1 cellular context compared by ENCODE assay signal in genomic region chr2:111162718-111163331, GRCh38.
TF ChIP-seq lines count a peak whose summit lies in the region.

No MANE protein-coding gene starts in this region.

TF ChIP-seq in K562, 482 proteins besides CTCF, POLR2A, EP300 and RAD21 (continued from another document and continues in another):
- no peak for TF ChIP-seq TSHZ1 (CRISPR knock-in tag; IDR thresholded peaks at IDR 0.05)
- no peak for TF ChIP-seq OTX1 (CRISPR knock-in tag; IDR thresholded peaks at IDR 0.05)
- TF ChIP-seq KLF6 (CRISPR knock-in tag; IDR thresholded peaks at IDR 0.05; ENCODE audit: borderline replicate concordance): no peak
- TF ChIP-seq MTA3 (IDR thresholded peaks at IDR 0.05; ENCODE audit: borderline replicate concordance): no peak
- no peak for TF ChIP-seq ZNF717 (CRISPR knock-in tag; IDR thresholded peaks at IDR 0.05)
- no peak for TF ChIP-seq NFXL1 (CRISPR knock-in tag; IDR thresholded peaks at IDR 0.05)
- TF ChIP-seq GATA2 (CRISPR knock-in tag; IDR thresholded peaks at IDR 0.05): peak; percentile 71
- TF ChIP-seq, protein P1, sequence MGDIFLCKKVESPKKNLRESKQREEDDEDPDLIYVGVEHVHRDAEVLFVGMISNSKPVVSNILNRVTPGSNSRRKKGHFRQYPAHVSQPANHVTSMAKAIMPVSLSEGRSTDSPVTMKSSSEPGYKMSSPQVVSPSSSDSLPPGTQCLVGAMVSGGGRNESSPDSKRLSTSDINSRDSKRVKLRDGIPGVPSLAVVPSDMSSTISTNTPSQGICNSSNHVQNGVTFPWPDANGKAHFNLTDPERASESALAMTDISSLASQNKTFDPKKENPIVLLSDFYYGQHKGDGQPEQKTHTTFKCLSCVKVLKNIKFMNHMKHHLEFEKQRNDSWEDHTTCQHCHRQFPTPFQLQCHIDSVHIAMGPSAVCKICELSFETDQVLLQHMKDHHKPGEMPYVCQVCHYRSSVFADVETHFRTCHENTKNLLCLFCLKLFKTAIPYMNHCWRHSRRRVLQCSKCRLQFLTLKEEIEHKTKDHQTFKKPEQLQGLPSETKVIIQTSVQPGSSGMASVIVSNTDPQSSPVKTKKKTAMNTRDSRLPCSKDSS (IDR thresholded peaks at IDR 0.05; ENCODE audit: low read depth, partially characterized antibody): no peak
- TF ChIP-seq PRMT5 (CRISPR knock-in tag; IDR thresholded peaks at IDR 0.05): no peak
- no peak for TF ChIP-seq KAT2B (IDR thresholded peaks at IDR 0.05; ENCODE audit: low read depth, low read length)
- no peak for TF ChIP-seq ZBTB40 (IDR thresholded peaks at IDR 0.05)
- TF ChIP-seq ZBTB40 (CRISPR knock-in tag; IDR thresholded peaks at IDR 0.05): no peak
- TF ChIP-seq E2F1 (CRISPR knock-in tag; IDR thresholded peaks at IDR 0.05): no peak
- TF ChIP-seq ATF1 (CRISPR knock-in tag; IDR thresholded peaks at IDR 0.05): no peak
- TF ChIP-seq ATF1 (tag; IDR thresholded peaks at IDR 0.05): no peak
- peak; percentile 36; the same call in 1 of the 2 replicates for TF ChIP-seq BHLHE40 (IDR thresholded peaks at IDR 0.05; ENCODE audit: low read length)
- TF ChIP-seq FUS (optimal IDR thresholded peaks at IDR 0.05; ENCODE audit: low read depth, low read length): no peak
- TF ChIP-seq ZFP1 (CRISPR knock-in tag; IDR thresholded peaks at IDR 0.05): no peak
- TF ChIP-seq GATAD2B (IDR thresholded peaks at IDR 0.05; ENCODE audit: borderline replicate concordance): no peak
- TF ChIP-seq, protein P2, sequence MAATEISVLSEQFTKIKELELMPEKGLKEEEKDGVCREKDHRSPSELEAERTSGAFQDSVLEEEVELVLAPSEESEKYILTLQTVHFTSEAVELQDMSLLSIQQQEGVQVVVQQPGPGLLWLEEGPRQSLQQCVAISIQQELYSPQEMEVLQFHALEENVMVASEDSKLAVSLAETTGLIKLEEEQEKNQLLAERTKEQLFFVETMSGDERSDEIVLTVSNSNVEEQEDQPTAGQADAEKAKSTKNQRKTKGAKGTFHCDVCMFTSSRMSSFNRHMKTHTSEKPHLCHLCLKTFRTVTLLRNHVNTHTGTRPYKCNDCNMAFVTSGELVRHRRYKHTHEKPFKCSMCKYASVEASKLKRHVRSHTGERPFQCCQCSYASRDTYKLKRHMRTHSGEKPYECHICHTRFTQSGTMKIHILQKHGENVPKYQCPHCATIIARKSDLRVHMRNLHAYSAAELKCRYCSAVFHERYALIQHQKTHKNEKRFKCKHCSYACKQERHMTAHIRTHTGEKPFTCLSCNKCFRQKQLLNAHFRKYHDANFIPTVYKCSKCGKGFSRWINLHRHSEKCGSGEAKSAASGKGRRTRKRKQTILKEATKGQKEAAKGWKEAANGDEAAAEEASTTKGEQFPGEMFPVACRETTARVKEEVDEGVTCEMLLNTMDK (IDR thresholded peaks at IDR 0.05; ENCODE audit: borderline replicate concordance, insufficient read depth, low read depth, low read length, poor library complexity, severe bottlenecking): no peak
- no peak for TF ChIP-seq RB1 (IDR thresholded peaks at IDR 0.05; ENCODE audit: low read depth)
- TF ChIP-seq TEAD1 (CRISPR knock-in tag; IDR thresholded peaks at IDR 0.05): peak in 1 of 2 experiments; percentile 76; a peak in 1 of 4 replicates
- no peak for TF ChIP-seq TBP (optimal IDR thresholded peaks at IDR 0.05; ENCODE audit: low read depth, low read length)
- no peak for TF ChIP-seq MBD1 (CRISPR knock-in tag; IDR thresholded peaks at IDR 0.05)
- peak; percentile 79; the same call in 1 of the 2 replicates for TF ChIP-seq ZNF609 (CRISPR knock-in tag; IDR thresholded peaks at IDR 0.05; ENCODE audit: borderline replicate concordance)
- no peak for TF ChIP-seq SRSF9 (IDR thresholded peaks at IDR 0.05; ENCODE audit: borderline replicate concordance, low read depth, low read length)
- no peak for TF ChIP-seq BRCA1 (IDR thresholded peaks at IDR 0.05)
- no peak for TF ChIP-seq BRCA1 (CRISPR knock-in tag; IDR thresholded peaks at IDR 0.05)
- TF ChIP-seq NR2C2 (CRISPR knock-in tag; IDR thresholded peaks at IDR 0.05): no peak
- no peak for TF ChIP-seq NR2C2 (tag; IDR thresholded peaks at IDR 0.05)
- TF ChIP-seq, protein P3, sequence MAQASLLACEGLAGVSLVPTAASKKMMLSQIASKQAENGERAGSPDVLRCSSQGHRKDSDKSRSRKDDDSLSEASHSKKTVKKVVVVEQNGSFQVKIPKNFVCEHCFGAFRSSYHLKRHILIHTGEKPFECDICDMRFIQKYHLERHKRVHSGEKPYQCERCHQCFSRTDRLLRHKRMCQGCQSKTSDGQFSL (CRISPR knock-in tag; IDR thresholded peaks at IDR 0.05): no peak
- TF ChIP-seq, protein P3 (tag; IDR thresholded peaks at IDR 0.05): no peak
- TF ChIP-seq NUFIP1 (IDR thresholded peaks at IDR 0.05; ENCODE audit: partially characterized antibody): no peak
- TF ChIP-seq KLF10 (CRISPR knock-in tag; IDR thresholded peaks at IDR 0.05): no peak
